Comparison of ENCODE assay signal across 15 cellular contexts in the genomic region with DNA sequence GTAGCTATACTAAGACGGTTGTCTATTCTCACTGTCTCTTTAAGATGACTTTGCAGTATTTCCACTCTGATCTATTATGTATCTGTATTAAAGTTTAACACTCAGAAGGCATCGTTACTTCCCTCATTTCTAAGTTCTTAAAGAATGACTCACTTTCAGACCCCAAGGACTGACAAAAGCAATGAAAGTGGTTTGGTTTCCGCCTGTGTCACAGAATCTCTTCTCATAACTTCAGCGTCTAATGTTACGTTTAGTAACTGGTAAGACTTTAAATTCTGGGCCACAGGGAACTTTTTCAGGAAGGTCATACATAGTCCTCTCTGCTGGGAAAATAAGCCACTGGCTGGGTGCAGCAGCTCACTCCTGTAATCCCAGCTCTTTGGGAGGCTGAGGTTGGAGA.
A peak's percentile ranks its signal among the peaks of the same experiment; 100 is the strongest.
DNase-seq lines count a peak whose midpoint lies in the region; ATAC-seq, FAIRE-seq and TF ChIP-seq lines count a peak whose summit lies in the region.
"Had no signal": no experiment of that assay in that cellular context is flagged by ENCODE, and none has a peak within 500 bp of the region (broad histone marks: within the 10 kb centered on the region; RNA-seq: fewer than 3 reads in every experiment).

No MANE protein-coding gene starts in this region.

- DNase-seq in EH (ENCODE audit: low read depth) (peak; percentile 89), RCC 7860 (ENCODE audit: low spot score) (peak; percentile 100), fibroblast of lung (ENCODE audit: low read depth in 2 of 2) (peak; percentile 57 to 98), retinal pigment epithelial cell (ENCODE audit: low read depth) (peak; percentile 81), WTC11 (ENCODE audit: low spot score) (no peak), CD1c-positive myeloid dendritic cell (ENCODE audit: extremely low spot score) (no peak)
- DNase-seq: activated naive CD4-positive, alpha-beta T cell treated with anti-CD3 and anti-CD28 coated beads for 36 hours; CD8-positive, alpha-beta memory T cell; heart left ventricle; WERI-Rb-1 had no signal

- no peaks in the 10 kb centered on the region for H3K36me3 ChIP-seq in fibroblast of lung (ENCODE audit: control insufficient read depth, insufficient read depth, low read length)
- H3K36me3 ChIP-seq: heart left ventricle, prostate gland, WERI-Rb-1 had no signal

- no peak for ATAC-seq in WTC11
- ATAC-seq in GM21390 (IDR thresholded peaks at IDR 0.05; ENCODE audit: unreplicated experiment) = no peak
- no peak for ATAC-seq in HG03457 (IDR thresholded peaks at IDR 0.05; ENCODE audit: unreplicated experiment)
- ATAC-seq: heart left ventricle, left lobe of liver had no signal

- TF ChIP-seq CTCF in fibroblast of lung (conservative IDR thresholded peaks at IDR 0.05 in 1 of 2, IDR thresholded peaks at IDR 0.05 in 1 of 2; ENCODE audit: low read depth in 1 of 2, low read length in 2 of 2) = no peak
- TF ChIP-seq CTCF in retinal pigment epithelial cell (conservative IDR thresholded peaks at IDR 0.05; ENCODE audit: low read depth, low read length) = no peak
- no peak for TF ChIP-seq CTCF in WTC11 (IDR thresholded peaks at IDR 0.05)

- H3K79me2 ChIP-seq in fibroblast of lung (ENCODE audit: control insufficient read depth, insufficient read depth, low read length) = no peaks in the 10 kb centered on the region

- no peaks in the 10 kb centered on the region for H3K9me3 ChIP-seq in fibroblast of lung (ENCODE audit: control insufficient read depth, insufficient read depth, low read depth, low read length)
- H3K9me3 ChIP-seq: prostate gland had no signal

- CTCF ChIA-PET in WTC11 (lab: Charles Lee) = no interaction called here

- no peak overlapping the region for H3K4me2 ChIP-seq in fibroblast of lung (ENCODE audit: extremely low read depth, insufficient read depth, low read length)

- H2AFZ ChIP-seq in fibroblast of lung (ENCODE audit: low read length) = no peak overlapping the region

- H3K27ac Mint-ChIP-seq in WTC11 = no peak overlapping the region
- H3K27ac Mint-ChIP-seq: activated naive CD4-positive, alpha-beta T cell treated with anti-CD3 and anti-CD28 coated beads for 36 hours; CD8-positive, alpha-beta memory T cell had no signal

- H3K9ac ChIP-seq in fibroblast of lung (ENCODE audit: insufficient read depth, low read length) = no peak overlapping the region

- H3K4me3 Mint-ChIP-seq in WTC11 = no peak overlapping the region
- H3K4me3 Mint-ChIP-seq: activated naive CD4-positive, alpha-beta T cell treated with anti-CD3 and anti-CD28 coated beads for 36 hours; CD8-positive, alpha-beta memory T cell had no signal

- H3K4me1 ChIP-seq in fibroblast of lung (ENCODE audit: control insufficient read depth, extremely low read depth, insufficient read depth, low read length) = no peaks in the 10 kb centered on the region
- H3K4me1 ChIP-seq: heart left ventricle, prostate gland had no signal

- H3K27ac ChIP-seq in fibroblast of lung (ENCODE audit: insufficient read depth, low read length) = peak overlapping the region; percentile 43
- H3K27ac ChIP-seq: heart left ventricle, prostate gland, WERI-Rb-1 had no signal

- POLR2A ChIA-PET in WTC11 (lab: Charles Lee) = no interaction called here

- H3K27me3 ChIP-seq in fibroblast of lung (ENCODE audit: control insufficient read depth, insufficient read depth, low read length) = no peaks in the 10 kb centered on the region

- no peaks in the 10 kb centered on the region for H3K27me3 Mint-ChIP-seq in WTC11 (ENCODE audit: low read depth)

- H3K4me3 ChIP-seq in fibroblast of lung (replicated peaks in 1 of 4; ENCODE audit: control extremely low read depth in 1 of 4, insufficient read depth in 1 of 4, low read depth in 3 of 4, low read length in 4 of 4) = no peak overlapping the region
- H3K4me3 ChIP-seq in retinal pigment epithelial cell (ENCODE audit: low read length) = no peak overlapping the region
- H3K4me3 ChIP-seq: heart left ventricle, prostate gland had no signal

- no peaks in the 10 kb centered on the region for H3K4me1 Mint-ChIP-seq in WTC11
- H3K4me1 Mint-ChIP-seq: CD8-positive, alpha-beta memory T cell had no signal

- H4K20me1 ChIP-seq in fibroblast of lung (ENCODE audit: control insufficient read depth, extremely low read depth, insufficient read depth, low read length) = no peaks in the 10 kb centered on the region

- H3K9me3 Mint-ChIP-seq in WTC11 = peaks cover 15% of the 10 kb centered on the region

- peak; percentile 100 for FAIRE-seq in RCC 7860 (lab: Jason Lieb, UNC)
- FAIRE-seq: G401.6 had no signal

- no peaks in the 10 kb centered on the region; the same call in 1 of the 2 replicates for H3K36me3 Mint-ChIP-seq in WTC11
- H3K36me3 Mint-ChIP-seq: CD8-positive, alpha-beta memory T cell had no signal

TF ChIP-seq in WTC11, 78 proteins besides CTCF, POLR2A, EP300 and RAD21:
- TF ChIP-seq CREM (CRISPR knock-in tag; IDR thresholded peaks at IDR 0.05) (no peak), IRF2 (CRISPR knock-in tag; IDR thresholded peaks at IDR 0.05; ENCODE audit: borderline replicate concordance, low read depth) (no peak), ATF1 (CRISPR knock-in tag; IDR thresholded peaks at IDR 0.05) (no peak), CREB1 (CRISPR knock-in tag; IDR thresholded peaks at IDR 0.05) (no peak), ZNF121 (CRISPR knock-in tag; IDR thresholded peaks at IDR 0.05) (no peak), NFE2L1 (CRISPR knock-in tag; IDR thresholded peaks at IDR 0.05) (no peak), GRHL2 (CRISPR knock-in tag; IDR thresholded peaks at IDR 0.05; ENCODE audit: insufficient replicate concordance, severe bottlenecking) (no peak), SOX15 (CRISPR knock-in tag; IDR thresholded peaks at IDR 0.05) (no peak), FOXK1 (CRISPR knock-in tag; IDR thresholded peaks at IDR 0.05) (no peak), GABPB1 (CRISPR knock-in tag; IDR thresholded peaks at IDR 0.05) (no peak), TCF7 (CRISPR knock-in tag; IDR thresholded peaks at IDR 0.05; ENCODE audit: low read depth) (no peak)
- TF ChIP-seq, protein P1, sequence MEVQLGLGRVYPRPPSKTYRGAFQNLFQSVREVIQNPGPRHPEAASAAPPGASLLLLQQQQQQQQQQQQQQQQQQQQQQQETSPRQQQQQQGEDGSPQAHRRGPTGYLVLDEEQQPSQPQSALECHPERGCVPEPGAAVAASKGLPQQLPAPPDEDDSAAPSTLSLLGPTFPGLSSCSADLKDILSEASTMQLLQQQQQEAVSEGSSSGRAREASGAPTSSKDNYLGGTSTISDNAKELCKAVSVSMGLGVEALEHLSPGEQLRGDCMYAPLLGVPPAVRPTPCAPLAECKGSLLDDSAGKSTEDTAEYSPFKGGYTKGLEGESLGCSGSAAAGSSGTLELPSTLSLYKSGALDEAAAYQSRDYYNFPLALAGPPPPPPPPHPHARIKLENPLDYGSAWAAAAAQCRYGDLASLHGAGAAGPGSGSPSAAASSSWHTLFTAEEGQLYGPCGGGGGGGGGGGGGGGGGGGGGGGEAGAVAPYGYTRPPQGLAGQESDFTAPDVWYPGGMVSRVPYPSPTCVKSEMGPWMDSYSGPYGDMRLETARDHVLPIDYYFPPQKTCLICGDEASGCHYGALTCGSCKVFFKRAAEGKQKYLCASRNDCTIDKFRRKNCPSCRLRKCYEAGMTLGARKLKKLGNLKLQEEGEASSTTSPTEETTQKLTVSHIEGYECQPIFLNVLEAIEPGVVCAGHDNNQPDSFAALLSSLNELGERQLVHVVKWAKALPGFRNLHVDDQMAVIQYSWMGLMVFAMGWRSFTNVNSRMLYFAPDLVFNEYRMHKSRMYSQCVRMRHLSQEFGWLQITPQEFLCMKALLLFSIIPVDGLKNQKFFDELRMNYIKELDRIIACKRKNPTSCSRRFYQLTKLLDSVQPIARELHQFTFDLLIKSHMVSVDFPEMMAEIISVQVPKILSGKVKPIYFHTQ (CRISPR knock-in tag; IDR thresholded peaks at IDR 0.05) = no peak
- TF ChIP-seq, protein P2, sequence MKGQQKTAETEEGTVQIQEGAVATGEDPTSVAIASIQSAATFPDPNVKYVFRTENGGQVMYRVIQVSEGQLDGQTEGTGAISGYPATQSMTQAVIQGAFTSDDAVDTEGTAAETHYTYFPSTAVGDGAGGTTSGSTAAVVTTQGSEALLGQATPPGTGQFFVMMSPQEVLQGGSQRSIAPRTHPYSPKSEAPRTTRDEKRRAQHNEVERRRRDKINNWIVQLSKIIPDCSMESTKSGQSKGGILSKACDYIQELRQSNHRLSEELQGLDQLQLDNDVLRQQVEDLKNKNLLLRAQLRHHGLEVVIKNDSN (CRISPR knock-in tag; IDR thresholded peaks at IDR 0.05) = no peak
- TF ChIP-seq, protein P3, sequence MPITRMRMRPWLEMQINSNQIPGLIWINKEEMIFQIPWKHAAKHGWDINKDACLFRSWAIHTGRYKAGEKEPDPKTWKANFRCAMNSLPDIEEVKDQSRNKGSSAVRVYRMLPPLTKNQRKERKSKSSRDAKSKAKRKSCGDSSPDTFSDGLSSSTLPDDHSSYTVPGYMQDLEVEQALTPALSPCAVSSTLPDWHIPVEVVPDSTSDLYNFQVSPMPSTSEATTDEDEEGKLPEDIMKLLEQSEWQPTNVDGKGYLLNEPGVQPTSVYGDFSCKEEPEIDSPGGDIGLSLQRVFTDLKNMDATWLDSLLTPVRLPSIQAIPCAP (CRISPR knock-in tag; IDR thresholded peaks at IDR 0.05) = no peak

Comparison
In these comparisons a context has a peak if more than half of its experiments do, and no peak if none do; other contexts are left out.
1. DNase-seq: peak in EH (single experiment), RCC 7860 (single experiment), fibroblast of lung (2 of 2) and retinal pigment epithelial cell (single experiment); none in WTC11 (single experiment) and CD1c-positive myeloid dendritic cell (single experiment).